Comparison of ENCODE assay signal across 20 cellular contexts in the genomic region with DNA sequence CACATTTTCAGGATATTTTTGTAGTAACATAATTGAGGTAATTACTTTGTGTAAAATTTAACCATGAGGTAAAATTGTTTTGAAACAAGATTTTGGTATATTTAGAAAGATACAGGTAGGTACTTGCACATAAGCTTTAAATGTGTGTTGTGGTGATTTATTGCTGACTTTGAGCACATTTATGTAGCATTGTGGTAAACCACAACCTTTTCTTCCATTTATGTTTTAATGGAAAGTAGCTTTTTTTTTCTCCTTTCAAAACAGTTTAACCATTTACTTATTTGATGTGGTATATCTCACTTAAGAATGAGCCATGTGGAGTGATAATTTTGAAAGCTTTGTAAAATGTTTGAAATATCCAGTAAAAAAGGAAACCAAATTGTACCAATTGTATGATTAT.
"Had no signal": no experiment of that assay in that cellular context is flagged by ENCODE, and none has a peak within 500 bp of the region (broad histone marks: within the 10 kb centered on the region; RNA-seq: fewer than 3 reads in every experiment).

No MANE protein-coding gene starts in this region.

- H3K27me3 ChIP-seq: cardiac muscle cell, esophagus muscularis mucosa, hepatocyte had no signal

- ATAC-seq: activated T-cell treated with anti-CD3 and anti-CD28 coated beads, Interleukin-2, amount 50 U/mL, for 4 hours; left cardiac atrium; naive thymus-derived CD8-positive, alpha-beta T cell; right cardiac atrium; T-cell had no signal

- H3K9me3 Mint-ChIP-seq: activated naive CD4-positive, alpha-beta T cell treated with anti-CD3 and anti-CD28 coated beads, Interleukin-2, amount 10 ng/mL, durations not matched to agents 7 days and 5 days had no signal

- H3K4me3 ChIP-seq: cardiac muscle cell, esophagus muscularis mucosa, hepatocyte, prostate gland, skin epidermis had no signal

- H3K27ac ChIP-seq: cardiac muscle cell, esophagus muscularis mucosa, hepatocyte, prostate gland, skin epidermis had no signal

- H3K9me3 ChIP-seq: esophagus muscularis mucosa, prostate gland had no signal

- H3K4me2 ChIP-seq: hepatocyte had no signal

- H3K4me1 ChIP-seq: esophagus muscularis mucosa, prostate gland had no signal

- H3K27ac Mint-ChIP-seq: activated naive CD4-positive, alpha-beta T cell treated with anti-CD3 and anti-CD28 coated beads, Interleukin-2, amount 10 ng/mL, durations not matched to agents 7 days and 5 days; naive thymus-derived CD8-positive, alpha-beta T cell; T-cell had no signal

- H2AFZ ChIP-seq: hepatocyte had no signal

- DNase-seq: activated CD4-positive, alpha-beta T cell treated with anti-CD3 and anti-CD28 coated beads for 48 hours; activated CD4-positive, CD25-positive, alpha-beta regulatory T cell; activated CD8-positive, alpha-beta memory T cell treated with anti-CD3 and anti-CD28 coated beads, Interleukin-2, amount 50 U/mL, for 4 hours; activated effector memory CD4-positive, alpha-beta T cell treated with Interleukin-2 at 50 U/mL for 16 hours; activated naive CD4-positive, alpha-beta T cell treated with anti-CD3 and anti-CD28 coated beads, Interleukin-2, amount 10 ng/mL, durations not matched to agents 7 days and 5 days; activated T-cell treated with anti-CD3 and anti-CD28 coated beads, Interleukin-2, amount 50 U/mL, for 4 hours; dermis blood vessel endothelial cell; effector memory CD4-positive, alpha-beta T cell; left cardiac atrium; mesendoderm; naive thymus-derived CD8-positive, alpha-beta T cell; stimulated activated CD4-positive, alpha-beta T cell treated with anti-CD3 and anti-CD28 coated beads, Interleukin-15, amount 100 ng/mL, for 24 hours; stimulated activated CD4-positive, alpha-beta T cell treated with anti-CD3 and anti-CD28 coated beads, Interleukin-2, amount 100 ng/mL, for 48 hours; T-cell had no signal

- H3K4me3 Mint-ChIP-seq: activated naive CD4-positive, alpha-beta T cell treated with anti-CD3 and anti-CD28 coated beads, Interleukin-2, amount 10 ng/mL, durations not matched to agents 7 days and 5 days; activated T-cell treated with anti-CD3 and anti-CD28 coated beads, Interleukin-2, amount 50 U/mL, for 4 hours; naive thymus-derived CD8-positive, alpha-beta T cell; T-cell had no signal

- H3K36me3 Mint-ChIP-seq: activated naive CD4-positive, alpha-beta T cell treated with anti-CD3 and anti-CD28 coated beads, Interleukin-2, amount 10 ng/mL, durations not matched to agents 7 days and 5 days had no signal
